17 cellular contexts compared by ENCODE assay signal in the genomic region with DNA sequence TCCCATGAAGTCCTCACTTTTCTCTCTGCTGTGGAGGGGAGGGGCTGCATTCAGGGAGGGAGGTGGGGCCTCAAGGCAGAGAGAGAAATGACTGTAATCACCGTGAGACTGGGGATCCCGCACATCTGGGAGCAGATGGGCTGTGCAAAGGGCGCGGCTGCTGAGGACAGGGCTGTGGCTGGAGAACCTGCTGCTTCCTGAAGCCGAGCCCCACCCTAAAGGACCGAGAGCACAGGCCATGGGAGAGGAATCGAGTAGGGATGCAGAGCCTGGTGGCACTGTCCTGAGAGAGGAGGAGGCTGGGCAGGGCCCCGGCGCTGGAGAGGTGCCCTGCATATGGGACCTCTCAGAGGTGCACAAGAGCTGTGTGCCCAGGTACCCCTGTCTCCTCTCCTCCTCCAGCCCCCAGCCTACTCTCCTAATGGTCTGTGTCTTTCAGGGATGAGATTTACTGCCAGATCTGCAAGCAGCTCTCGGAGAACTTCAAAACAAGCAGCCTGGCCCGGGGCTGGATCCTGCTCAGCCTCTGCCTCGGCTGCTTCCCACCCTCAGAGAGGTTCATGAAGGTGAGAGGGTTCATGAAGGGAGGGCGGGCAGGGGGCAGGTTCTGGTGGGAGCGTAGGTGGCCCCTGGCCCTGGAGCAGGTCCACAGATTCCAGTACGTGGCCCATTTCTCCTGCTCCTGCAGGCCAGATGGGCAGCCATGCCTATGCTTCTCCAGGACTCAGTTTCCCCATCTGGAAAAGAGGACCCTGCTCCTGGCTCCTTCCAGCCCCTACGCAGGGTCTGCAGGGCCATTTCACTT. TPM values are rescaled to one million over a fixed set of nuclear protein-coding genes. Genes with fewer than 3 reads are reported as not detected.
DNase-seq lines count a peak whose midpoint lies in the region; ATAC-seq, FAIRE-seq and TF ChIP-seq lines count a peak whose summit lies in the region.
"Had no signal": no experiment of that assay in that cellular context is flagged by ENCODE, and none has a peak within 500 bp of the region (broad histone marks: within the 10 kb centered on the region; RNA-seq: fewer than 3 reads in every experiment).

No MANE protein-coding gene starts in this region.

- H3K36me3 Mint-ChIP-seq in activated naive CD4-positive, alpha-beta T cell treated with anti-CD3 and anti-CD28 coated beads, Interleukin-2, amount 10 ng/mL, durations not matched to agents 7 days and 5 days = no peaks in the 10 kb centered on the region
- no peaks in the 10 kb centered on the region for H3K36me3 Mint-ChIP-seq in WTC11
- H3K36me3 Mint-ChIP-seq in memory B cell = no peaks in the 10 kb centered on the region

- peaks cover 20% of the 10 kb centered on the region for H3K4me1 Mint-ChIP-seq in activated naive CD4-positive, alpha-beta T cell treated with anti-CD3 and anti-CD28 coated beads, Interleukin-2, amount 10 ng/mL, durations not matched to agents 7 days and 5 days
- H3K4me1 Mint-ChIP-seq in WTC11 (no peaks in the 10 kb centered on the region), memory B cell (peaks cover 34% of the 10 kb centered on the region)
- H3K4me1 Mint-ChIP-seq: GM23338 had no signal

- no peaks in the 10 kb centered on the region for H3K9me3 Mint-ChIP-seq in activated naive CD4-positive, alpha-beta T cell treated with anti-CD3 and anti-CD28 coated beads, Interleukin-2, amount 10 ng/mL, durations not matched to agents 7 days and 5 days
- no peaks in the 10 kb centered on the region for H3K9me3 Mint-ChIP-seq in WTC11
- H3K9me3 Mint-ChIP-seq in memory B cell = no peaks in the 10 kb centered on the region
- H3K9me3 Mint-ChIP-seq: GM23338 had no signal

- TF ChIP-seq CTCF in WTC11 (IDR thresholded peaks at IDR 0.05) = no peak

- H3K4me3 Mint-ChIP-seq in activated naive CD4-positive, alpha-beta T cell treated with anti-CD3 and anti-CD28 coated beads, Interleukin-2, amount 10 ng/mL, durations not matched to agents 7 days and 5 days = no peak overlapping the region
- H3K4me3 Mint-ChIP-seq in WTC11 = no peak overlapping the region
- peak overlapping the region; percentile 76 for H3K4me3 Mint-ChIP-seq in memory B cell
- H3K4me3 Mint-ChIP-seq: GM23338 had no signal

- POLR2A ChIA-PET in WTC11 (lab: Charles Lee) = no interaction called here

- ATAC-seq in WTC11 (no peak), memory B cell (ENCODE audit: low read depth) (peak; percentile 25), HG02885 (IDR thresholded peaks at IDR 0.05; ENCODE audit: poor library complexity, unreplicated experiment) (no peak), HG03108 (IDR thresholded peaks at IDR 0.05; ENCODE audit: unreplicated experiment) (no peak)
- ATAC-seq: GM23338 had no signal

- no peak overlapping the region for H3K27ac Mint-ChIP-seq in activated naive CD4-positive, alpha-beta T cell treated with anti-CD3 and anti-CD28 coated beads, Interleukin-2, amount 10 ng/mL, durations not matched to agents 7 days and 5 days
- H3K27ac Mint-ChIP-seq in WTC11 = no peak overlapping the region
- peak overlapping the region; percentile 54 for H3K27ac Mint-ChIP-seq in memory B cell
- H3K27ac Mint-ChIP-seq: GM23338, progenitor cell of endocrine pancreas had no signal

- peaks cover 32% of the 10 kb centered on the region for H3K27me3 Mint-ChIP-seq in activated naive CD4-positive, alpha-beta T cell treated with anti-CD3 and anti-CD28 coated beads, Interleukin-2, amount 10 ng/mL, durations not matched to agents 7 days and 5 days
- H3K27me3 Mint-ChIP-seq in WTC11 (ENCODE audit: low read depth) (no peaks in the 10 kb centered on the region), memory B cell (no peaks in the 10 kb centered on the region)

- peak; percentile 17 for DNase-seq in activated naive CD4-positive, alpha-beta T cell treated with anti-CD3 and anti-CD28 coated beads, Interleukin-2, amount 10 ng/mL, durations not matched to agents 7 days and 5 days
- no peak for DNase-seq in activated naive CD4-positive, alpha-beta T cell (lab: John Stamatoyannopoulos, UW)
- peak; percentile 9 for DNase-seq in WTC11 (ENCODE audit: low spot score)
- peak in 1 of 2 donors; percentile 19 for DNase-seq in memory B cell (ENCODE audit: low spot score in 2 of 2)
- no peak for DNase-seq in OCI-M2 (lab: John Stamatoyannopoulos, UW; ENCODE audit: unreplicated experiment)
- DNase-seq in H54 (ENCODE audit: insufficient read length, low spot score) = no peak
- DNase-seq: midbrain; stimulated activated CD4-positive, alpha-beta T cell treated with anti-CD3 and anti-CD28 coated beads, Interleukin-1b, Interleukin-23, amount 100 ng/mL, for 48 hours; T-helper 2 cell had no signal

- CTCF ChIA-PET in activated naive CD4-positive, alpha-beta T cell treated with anti-CD3 and anti-CD28 coated beads, Interleukin-2, amount 10 ng/mL, durations not matched to agents 7 days and 5 days (lab: Charles Lee) = no interaction called here
- CTCF ChIA-PET in WTC11 (lab: Charles Lee) = interaction anchor here (1.7 kb wide), 1 partner anchor 30 kb away, joined by 4 read pairs; no protein-coding TSS in a partner anchor

- TF ChIP-seq POLR2A in H54 (IDR thresholded peaks at IDR 0.05; ENCODE audit: low read depth, low read length) = no peak

- no peak for FAIRE-seq in H54 (lab: Jason Lieb, UNC)

TF ChIP-seq in WTC11, 78 proteins besides CTCF, POLR2A, EP300 and RAD21 (continues in another document):
- TF ChIP-seq ZNF423 (CRISPR knock-in tag; IDR thresholded peaks at IDR 0.05) (no peak), EMX1 (CRISPR knock-in tag; IDR thresholded peaks at IDR 0.05) (no peak), MYBL2 (CRISPR knock-in tag; IDR thresholded peaks at IDR 0.05) (no peak), ESRRA (CRISPR knock-in tag; IDR thresholded peaks at IDR 0.05; ENCODE audit: borderline replicate concordance) (no peak)
- TF ChIP-seq, protein P1, sequence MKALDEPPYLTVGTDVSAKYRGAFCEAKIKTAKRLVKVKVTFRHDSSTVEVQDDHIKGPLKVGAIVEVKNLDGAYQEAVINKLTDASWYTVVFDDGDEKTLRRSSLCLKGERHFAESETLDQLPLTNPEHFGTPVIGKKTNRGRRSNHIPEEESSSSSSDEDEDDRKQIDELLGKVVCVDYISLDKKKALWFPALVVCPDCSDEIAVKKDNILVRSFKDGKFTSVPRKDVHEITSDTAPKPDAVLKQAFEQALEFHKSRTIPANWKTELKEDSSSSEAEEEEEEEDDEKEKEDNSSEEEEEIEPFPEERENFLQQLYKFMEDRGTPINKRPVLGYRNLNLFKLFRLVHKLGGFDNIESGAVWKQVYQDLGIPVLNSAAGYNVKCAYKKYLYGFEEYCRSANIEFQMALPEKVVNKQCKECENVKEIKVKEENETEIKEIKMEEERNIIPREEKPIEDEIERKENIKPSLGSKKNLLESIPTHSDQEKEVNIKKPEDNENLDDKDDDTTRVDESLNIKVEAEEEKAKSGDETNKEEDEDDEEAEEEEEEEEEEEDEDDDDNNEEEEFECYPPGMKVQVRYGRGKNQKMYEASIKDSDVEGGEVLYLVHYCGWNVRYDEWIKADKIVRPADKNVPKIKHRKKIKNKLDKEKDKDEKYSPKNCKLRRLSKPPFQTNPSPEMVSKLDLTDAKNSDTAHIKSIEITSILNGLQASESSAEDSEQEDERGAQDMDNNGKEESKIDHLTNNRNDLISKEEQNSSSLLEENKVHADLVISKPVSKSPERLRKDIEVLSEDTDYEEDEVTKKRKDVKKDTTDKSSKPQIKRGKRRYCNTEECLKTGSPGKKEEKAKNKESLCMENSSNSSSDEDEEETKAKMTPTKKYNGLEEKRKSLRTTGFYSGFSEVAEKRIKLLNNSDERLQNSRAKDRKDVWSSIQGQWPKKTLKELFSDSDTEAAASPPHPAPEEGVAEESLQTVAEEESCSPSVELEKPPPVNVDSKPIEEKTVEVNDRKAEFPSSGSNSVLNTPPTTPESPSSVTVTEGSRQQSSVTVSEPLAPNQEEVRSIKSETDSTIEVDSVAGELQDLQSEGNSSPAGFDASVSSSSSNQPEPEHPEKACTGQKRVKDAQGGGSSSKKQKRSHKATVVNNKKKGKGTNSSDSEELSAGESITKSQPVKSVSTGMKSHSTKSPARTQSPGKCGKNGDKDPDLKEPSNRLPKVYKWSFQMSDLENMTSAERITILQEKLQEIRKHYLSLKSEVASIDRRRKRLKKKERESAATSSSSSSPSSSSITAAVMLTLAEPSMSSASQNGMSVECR (CRISPR knock-in tag; IDR thresholded peaks at IDR 0.05; ENCODE audit: borderline replicate concordance) = no peak
- TF ChIP-seq, protein P2, sequence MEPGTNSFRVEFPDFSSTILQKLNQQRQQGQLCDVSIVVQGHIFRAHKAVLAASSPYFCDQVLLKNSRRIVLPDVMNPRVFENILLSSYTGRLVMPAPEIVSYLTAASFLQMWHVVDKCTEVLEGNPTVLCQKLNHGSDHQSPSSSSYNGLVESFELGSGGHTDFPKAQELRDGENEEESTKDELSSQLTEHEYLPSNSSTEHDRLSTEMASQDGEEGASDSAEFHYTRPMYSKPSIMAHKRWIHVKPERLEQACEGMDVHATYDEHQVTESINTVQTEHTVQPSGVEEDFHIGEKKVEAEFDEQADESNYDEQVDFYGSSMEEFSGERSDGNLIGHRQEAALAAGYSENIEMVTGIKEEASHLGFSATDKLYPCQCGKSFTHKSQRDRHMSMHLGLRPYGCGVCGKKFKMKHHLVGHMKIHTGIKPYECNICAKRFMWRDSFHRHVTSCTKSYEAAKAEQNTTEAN (CRISPR knock-in tag; IDR thresholded peaks at IDR 0.05) = no peak

RNA-seq across cellular contexts. Expression of a gene that starts 25.9 kb away (rescaled TPM):
- not detected in 3 replicates for total RNA-seq in WTC11 (2021)
- total RNA-seq: activated CD8-positive, alpha-beta memory T cell treated with anti-CD3 and anti-CD28 coated beads for 36 hours; fibroblast of lung; GM23338; MCF 10A; progenitor cell of endocrine pancreas; vagina had no signal

RNA-seq across cellular contexts. Expression of a gene that starts 55.2 kb away (rescaled TPM):
- 1.9 to 2.5 TPM (median 2.4 TPM) in 3 replicates for total RNA-seq in WTC11 (2021)
- total RNA-seq: MCF 10A had no signal

Comparison
In these comparisons a context has a peak if more than half of its experiments do, and no peak if none do; other contexts are left out.
1. DNase-seq: peak in activated naive CD4-positive, alpha-beta T cell treated with anti-CD3 and anti-CD28 coated beads, Interleukin-2, amount 10 ng/mL, durations not matched to agents 7 days and 5 days (single experiment) and WTC11 (single experiment); none in activated naive CD4-positive, alpha-beta T cell (0 of 4), OCI-M2 (single experiment) and H54 (single experiment).